Comparison of ENCODE assay signal across 16 cellular contexts in the genomic region with DNA sequence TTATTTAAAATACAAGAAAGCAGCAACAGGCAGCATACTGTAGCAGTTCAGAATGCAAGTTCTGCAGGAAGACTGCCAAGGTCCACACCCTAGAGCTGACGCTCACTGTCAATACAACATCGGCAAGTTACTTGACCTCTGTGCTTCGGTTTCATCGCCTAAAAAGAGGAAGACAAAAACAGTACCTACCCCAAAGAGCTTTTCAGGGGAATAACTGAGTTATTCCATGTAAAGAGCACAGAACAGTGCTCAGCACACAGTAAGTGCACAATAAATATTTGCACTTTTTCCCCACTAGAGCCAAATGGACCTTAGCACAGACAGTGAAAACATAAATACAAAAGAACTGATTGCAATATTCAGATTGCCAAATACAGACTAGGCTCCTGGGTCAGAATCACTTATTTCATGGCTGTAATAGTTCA.
DNase-seq lines count a peak whose midpoint lies in the region; ATAC-seq, FAIRE-seq and TF ChIP-seq lines count a peak whose summit lies in the region.
"Had no signal": no experiment of that assay in that cellular context is flagged by ENCODE, and none has a peak within 500 bp of the region (broad histone marks: within the 10 kb centered on the region; RNA-seq: fewer than 3 reads in every experiment).

No MANE protein-coding gene starts in this region.

- peak overlapping the region in 2 of 4 donors; percentile 31 to 33 for H3K4me3 Mint-ChIP-seq in IgD-negative memory B cell
- no peak overlapping the region for H3K4me3 Mint-ChIP-seq in activated B cell treated with CpG ODN at 0.5 μM for 24 hours
- no peak overlapping the region for H3K4me3 Mint-ChIP-seq in nephron progenitor cell
- H3K4me3 Mint-ChIP-seq: activated T-helper 17 cell treated with anti-CD3 and anti-CD28 coated beads, Interleukin-2, amount 50 U/mL, for 72 hours had no signal

- no peaks in the 10 kb centered on the region for H3K4me1 ChIP-seq in right cardiac atrium (ENCODE audit: control insufficient read depth, insufficient read depth, low read length)

- H3K9me3 Mint-ChIP-seq in IgD-negative memory B cell (no peaks in the 10 kb centered on the region), activated B cell treated with CpG ODN at 0.5 μM for 24 hours (no peaks in the 10 kb centered on the region), nephron progenitor cell (no peaks in the 10 kb centered on the region)
- H3K9me3 Mint-ChIP-seq: activated T-helper 17 cell treated with anti-CD3 and anti-CD28 coated beads, Interleukin-2, amount 50 U/mL, for 72 hours had no signal

- H3K4me1 Mint-ChIP-seq in IgD-negative memory B cell (peaks cover 23 to 45% (median 32%) of the 10 kb centered on the region in 3 donors), activated B cell treated with CpG ODN at 0.5 μM for 24 hours (peaks cover 47% of the 10 kb centered on the region), nephron progenitor cell (peaks cover 8% of the 10 kb centered on the region)
- H3K4me1 Mint-ChIP-seq: activated T-helper 17 cell treated with anti-CD3 and anti-CD28 coated beads, Interleukin-2, amount 50 U/mL, for 72 hours had no signal

- H3K27ac Mint-ChIP-seq in IgD-negative memory B cell (peak overlapping the region in 2 of 3 donors; percentile 41 to 73), activated B cell treated with CpG ODN at 0.5 μM for 24 hours (peak overlapping the region; percentile 41), nephron progenitor cell (peak overlapping the region; percentile 60)
- H3K27ac Mint-ChIP-seq: activated T-helper 17 cell treated with anti-CD3 and anti-CD28 coated beads, Interleukin-2, amount 50 U/mL, for 72 hours had no signal

- no peak for DNase-seq in activated B cell treated with CpG ODN at 0.5 μM for 24 hours
- peak; percentile 40 to 81 (median 55) for DNase-seq in right cardiac atrium
- no peak for DNase-seq in nephron progenitor cell
- no peak for DNase-seq in DMS53 (lab: John Stamatoyannopoulos, UW)
- DNase-seq in 8988T, result no peak
- DNase-seq in H54 (ENCODE audit: insufficient read length, low spot score), result no peak
- DNase-seq: NCI-H2107; NCI-H526 treated with DMSO at 0.1 percent for 48 hours; stimulated activated CD4-positive, alpha-beta T cell treated with anti-CD3 and anti-CD28 coated beads, Interleukin-4, amount 100 ng/mL, for 24 hours; WERI-Rb-1 had no signal

- H3K4me3 ChIP-seq in right cardiac atrium (ENCODE audit: low read length), result no peak overlapping the region
- H3K4me3 ChIP-seq: cardiac muscle cell, gastroesophageal sphincter had no signal

- peaks cover 3% of the 10 kb centered on the region for H3K36me3 Mint-ChIP-seq in IgD-negative memory B cell
- peaks cover 67% of the 10 kb centered on the region for H3K36me3 Mint-ChIP-seq in activated B cell treated with CpG ODN at 0.5 μM for 24 hours (ENCODE audit: low read depth)
- H3K36me3 Mint-ChIP-seq in nephron progenitor cell (ENCODE audit: low read depth), result peaks cover 58% of the 10 kb centered on the region

- no peaks in the 10 kb centered on the region for H3K9me3 ChIP-seq in right cardiac atrium (ENCODE audit: control insufficient read depth, low read length)
- H3K9me3 ChIP-seq: gastroesophageal sphincter had no signal

- intact Hi-C loops in activated B cell treated with CpG ODN at 0.5 μM for 24 hours (cut with micrococcal nuclease), result no loop called here
- intact Hi-C loops in right cardiac atrium (cut with DNase I), result loop anchor here in 1 of 4 donors (10.0 kb wide), 1 partner anchor 92 kb away; a partner anchor contains a TSS

- WGBS in right cardiac atrium, result 32% methylated on average over 4 of the region's 4 CpGs

- no peak for FAIRE-seq in H54 (lab: Jason Lieb, UNC)
- FAIRE-seq: GM18507 had no signal

- H3K27me3 ChIP-seq in right cardiac atrium (ENCODE audit: control insufficient read depth, insufficient read depth), result no peaks in the 10 kb centered on the region
- H3K27me3 ChIP-seq: cardiac muscle cell, gastroesophageal sphincter had no signal

- ATAC-seq in activated B cell treated with CpG ODN at 0.5 μM for 24 hours (ENCODE audit: low read depth) (peak; percentile 54), right cardiac atrium (peak; percentile 79 to 81), GM18498 (IDR thresholded peaks at IDR 0.05; ENCODE audit: unreplicated experiment) (no peak)
- ATAC-seq: activated T-helper 17 cell treated with anti-CD3 and anti-CD28 coated beads, Interleukin-2, amount 50 U/mL, for 72 hours; gastroesophageal sphincter had no signal

- POLR2A ChIA-PET in activated B cell treated with CpG ODN at 0.5 μM for 24 hours (lab: Charles Lee), result interaction anchor here (0.6 kb wide), 1 partner anchor 32 kb away, joined by 3 read pairs; no protein-coding TSS in a partner anchor

- TF ChIP-seq CTCF in activated B cell treated with CpG ODN at 0.5 μM for 24 hours (IDR thresholded peaks at IDR 0.05) (no peak), nephron progenitor cell (IDR thresholded peaks at IDR 0.05) (no peak)

- H3K27ac ChIP-seq in right cardiac atrium (ENCODE audit: low read length), result no peak overlapping the region
- H3K27ac ChIP-seq: cardiac muscle cell, gastroesophageal sphincter, WERI-Rb-1 had no signal

- CTCF ChIA-PET in activated B cell treated with CpG ODN at 0.5 μM for 24 hours (lab: Charles Lee), result interaction anchor here (2.1 kb wide), 1 partner anchor 202 kb away, joined by 9 read pairs; no protein-coding TSS in a partner anchor

- H3K27me3 Mint-ChIP-seq in IgD-negative memory B cell (no peaks in the 10 kb centered on the region), activated B cell treated with CpG ODN at 0.5 μM for 24 hours (no peaks in the 10 kb centered on the region), nephron progenitor cell (ENCODE audit: low read depth, poor library complexity) (no peaks in the 10 kb centered on the region)
- H3K27me3 Mint-ChIP-seq: activated T-helper 17 cell treated with anti-CD3 and anti-CD28 coated beads, Interleukin-2, amount 50 U/mL, for 72 hours had no signal

- TF ChIP-seq POLR2A in H54 (IDR thresholded peaks at IDR 0.05; ENCODE audit: low read depth, low read length), result no peak

Comparison
In these comparisons a context has a peak if more than half of its experiments do, and no peak if none do; other contexts are left out.
1. DNase-seq: peak in right cardiac atrium (3 of 3); none in activated B cell treated with CpG ODN at 0.5 μM for 24 hours (single experiment), nephron progenitor cell (single experiment), DMS53 (single experiment), 8988T (single experiment) and H54 (single experiment).
2. Peak in every context shown above with its lines, with median percentiles within 50 percentile points of each other: H3K27ac Mint-ChIP-seq.